8 cellular contexts compared by ENCODE assay signal in genomic region chr5:151081426-151082273, GRCh38. TPM values are rescaled to one million over a fixed set of nuclear protein-coding genes. Genes with fewer than 3 reads are reported as not detected.
DNase-seq lines count a peak whose midpoint lies in the region; ATAC-seq and TF ChIP-seq lines count a peak whose summit lies in the region.

No MANE protein-coding gene starts in this region.

- intact Hi-C loops in mammary epithelial cell (cut with micrococcal nuclease) = loop anchor here (1.0 kb wide), 3 partner anchors 9 to 34 kb away; no protein-coding TSS in a partner anchor

- TF ChIP-seq CTCF in DOHH2 (IDR thresholded peaks at IDR 0.05; ENCODE audit: low read depth, low read length, poor library complexity, severe bottlenecking) (no peak), mammary epithelial cell (conservative IDR thresholded peaks at IDR 0.05 in 1 of 2, IDR thresholded peaks at IDR 0.05 in 1 of 2; ENCODE audit: extremely low read depth in 1 of 2, insufficient read depth in 1 of 2, low read depth in 1 of 2, low read length in 2 of 2) (no peak)

- no peaks in the 10 kb centered on the region for H3K9me3 Mint-ChIP-seq in memory B cell

- peak overlapping the region; percentile 82 for H3K27ac ChIP-seq in DOHH2 (ENCODE audit: low read depth, low read length)
- H3K27ac ChIP-seq in mammary epithelial cell (ENCODE audit: insufficient read depth, low read depth, low read length) = peak overlapping the region; percentile 99

- peaks cover 68% of the 10 kb centered on the region for H3K4me1 ChIP-seq in DOHH2 (ENCODE audit: control insufficient read depth, low read length)
- peaks cover 66% of the 10 kb centered on the region for H3K4me1 ChIP-seq in mammary epithelial cell (ENCODE audit: insufficient read depth, low read length)

- H3F3A ChIP-seq in DOHH2 (ENCODE audit: control insufficient read depth, insufficient read depth) = peaks cover 3% of the 10 kb centered on the region; the same call in 1 of the 2 replicates

- H3K27me3 ChIP-seq in DOHH2 (ENCODE audit: control insufficient read depth, low read length) (no peaks in the 10 kb centered on the region), mammary epithelial cell (ENCODE audit: insufficient read depth, low read length) (no peaks in the 10 kb centered on the region)

- peak overlapping the region; percentile 89 for H3K27ac Mint-ChIP-seq in memory B cell

- dilution Hi-C loops in mammary epithelial cell (cut with HindIII; ENCODE audit: low sequenced_read_pairs) = loop anchor here (25.0 kb wide), 1 partner anchor 531 kb away; no protein-coding TSS in a partner anchor

- H4K20me1 ChIP-seq in DOHH2 (ENCODE audit: control insufficient read depth, insufficient read depth, low read depth, low read length) (peaks cover 4% of the 10 kb centered on the region; the same call in 1 of the 2 replicates), mammary epithelial cell (ENCODE audit: insufficient read depth, low read length) (no peaks in the 10 kb centered on the region)

- H3K4me3 ChIP-seq in DOHH2 (ENCODE audit: low read length) (peak overlapping the region; percentile 74), mammary epithelial cell (replicated peaks in 1 of 3; ENCODE audit: insufficient read depth in 1 of 3, low read depth in 2 of 3, low read length in 3 of 3) (peak overlapping the region; percentile 82 to 89 (median 85))

- H3K4me2 ChIP-seq in DOHH2 (ENCODE audit: low read length) (peak overlapping the region; percentile 73), mammary epithelial cell (ENCODE audit: insufficient read depth, low read depth, low read length) (peak overlapping the region; percentile 79)

- H3K9ac ChIP-seq in mammary epithelial cell (ENCODE audit: insufficient read depth, low read length) = peak overlapping the region; percentile 100

- CTCF ChIA-PET in mammary epithelial cell (lab: Charles Lee; ENCODE audit: low non-redundant PET) = no interaction called here

- ATAC-seq in memory B cell (ENCODE audit: low read depth) = no peak
- ATAC-seq in HG03565 (IDR thresholded peaks at IDR 0.05; ENCODE audit: unreplicated experiment) = no peak
- ATAC-seq in HG02852 (IDR thresholded peaks at IDR 0.05; ENCODE audit: unreplicated experiment) = no peak

- peaks cover 63% of the 10 kb centered on the region for H3K4me1 Mint-ChIP-seq in memory B cell

- H3K27me3 Mint-ChIP-seq in memory B cell = no peaks in the 10 kb centered on the region

- H3K79me2 ChIP-seq in DOHH2 (ENCODE audit: control insufficient read depth, low read length) (peaks cover 57% of the 10 kb centered on the region), mammary epithelial cell (ENCODE audit: insufficient read depth, low read length) (peaks cover 56% of the 10 kb centered on the region)

- H3K36me3 ChIP-seq in DOHH2 (ENCODE audit: control insufficient read depth, low read length) (peaks cover 33% of the 10 kb centered on the region), mammary epithelial cell (ENCODE audit: insufficient read depth, low read length) (peaks cover 8% of the 10 kb centered on the region)

- peak overlapping the region; percentile 91 for H3K4me3 Mint-ChIP-seq in memory B cell

- DNase-seq in MV-4-11 (lab: John Stamatoyannopoulos, UW) (peak; percentile 72), mammary epithelial cell (no peak), memory B cell (ENCODE audit: low spot score in 2 of 2) (no peak), NCI-H1694 treated with DMSO at 0.1 percent for 48 hours (lab: John Stamatoyannopoulos, UW) (no peak), NCI-H1930 (lab: John Stamatoyannopoulos, UW) (no peak)

- in situ Hi-C loops in mammary epithelial cell (cut with MboI; ENCODE audit: low sequenced_read_pairs in 2 of 2) = no loop called here

- peak overlapping the region; percentile 65 for H2AFZ ChIP-seq in mammary epithelial cell (ENCODE audit: low read depth, low read length)

- H3K9me3 ChIP-seq in DOHH2 (ENCODE audit: control insufficient read depth, insufficient read depth, low read length) = no peaks in the 10 kb centered on the region
- H3K9me3 ChIP-seq in mammary epithelial cell (replicated peaks; ENCODE audit: insufficient read depth, low read length) = no peaks in the 10 kb centered on the region

- 15% methylated on average over 15 of the region's 15 CpGs for WGBS in mammary epithelial cell (ENCODE audit: low coverage, missing lambda C conversion rate)

- TSS peak; percentile 76 for BruUV-seq in mammary epithelial cell (replicated peaks; lab: Mats Ljungman, UMichigan)

- H3K36me3 Mint-ChIP-seq in memory B cell = peaks cover 9% of the 10 kb centered on the region

- H3K9me2 ChIP-seq in DOHH2 (replicated peaks; ENCODE audit: control insufficient read depth, low read length) = no peaks in the 10 kb centered on the region

RNA-seq across cellular contexts. Expression of gene TNIP1, which starts 0.8 kb away (rescaled TPM):
- total RNA-seq in mammary epithelial cell = 100 to 1,000 TPM in 1 of 2 donors, 10 to 100 TPM in 1; 74.3 to 247 TPM
- 118 TPM for polyA plus RNA-seq in mammary epithelial cell
- 137 TPM for polyA minus RNA-seq in mammary epithelial cell
